ENCODE assay signal across 8 cellular contexts in genomic region chr1:84299536-84300260, GRCh38. TPM values are rescaled to one million over a fixed set of nuclear protein-coding genes. Genes with fewer than 3 reads are reported as not detected.
A peak's percentile ranks its signal among the peaks of the same experiment; 100 is the strongest.
DNase-seq lines count a peak whose midpoint lies in the region; ATAC-seq and TF ChIP-seq lines count a peak whose summit lies in the region.

No MANE protein-coding gene starts in this region.

- H3K4me1 Mint-ChIP-seq in endodermal cell: peaks cover 23% of the 10 kb centered on the region

- H3K27ac ChIP-seq in OCI-LY1 (ENCODE audit: low read depth, low read length, poor library complexity, severe bottlenecking) (peak overlapping the region; percentile 97), endodermal cell (ENCODE audit: low read depth, low read length) (no peak overlapping the region)

- H3K9me3 ChIP-seq in OCI-LY1 (ENCODE audit: low read length) (no peaks in the 10 kb centered on the region), endodermal cell (ENCODE audit: control insufficient read depth, low read length) (peaks cover 12% of the 10 kb centered on the region)

- H3K9ac ChIP-seq in OCI-LY1 (ENCODE audit: low read length) (peak overlapping the region; percentile 87), endodermal cell (ENCODE audit: extremely low read depth, low read length, poor library complexity, severe bottlenecking) (no peak overlapping the region)

- no peak for TF ChIP-seq CTCF in OCI-LY1 (IDR thresholded peaks at IDR 0.05; ENCODE audit: low read length)
- TF ChIP-seq CTCF in endodermal cell (conservative IDR thresholded peaks at IDR 0.05): no peak

- H3K36me3 Mint-ChIP-seq in endodermal cell (ENCODE audit: low read depth): no peaks in the 10 kb centered on the region

- H3K27me3 Mint-ChIP-seq in endodermal cell (ENCODE audit: insufficient read depth): peaks cover 6% of the 10 kb centered on the region

- peaks cover 7% of the 10 kb centered on the region for H3K9me3 Mint-ChIP-seq in endodermal cell

- peaks cover 77% of the 10 kb centered on the region for H3K4me1 ChIP-seq in OCI-LY1 (ENCODE audit: insufficient read depth, low read length, severe bottlenecking)
- H3K4me1 ChIP-seq in endodermal cell (ENCODE audit: control insufficient read depth, insufficient read depth, low read length): peaks cover 4% of the 10 kb centered on the region

- peak overlapping the region; percentile 81 for H3K4me3 Mint-ChIP-seq in endodermal cell

- H3K36me3 ChIP-seq in OCI-LY1 (ENCODE audit: insufficient read depth, low read length) (no peaks in the 10 kb centered on the region), endodermal cell (ENCODE audit: control insufficient read depth, insufficient read depth, low read length) (no peaks in the 10 kb centered on the region)

- no peak overlapping the region for H3K27ac Mint-ChIP-seq in endodermal cell

- H2AFZ ChIP-seq in OCI-LY1 (ENCODE audit: low read length): no peak overlapping the region

- peak overlapping the region; percentile 96; the same call in 1 of the 2 replicates for H3K4me3 ChIP-seq in GM08714 (ENCODE audit: low read length)
- peak overlapping the region; percentile 76 for H3K4me3 ChIP-seq in OCI-LY1 (ENCODE audit: low read depth, low read length, poor library complexity, severe bottlenecking)
- H3K4me3 ChIP-seq in endodermal cell (ENCODE audit: low read length): peak overlapping the region; percentile 88

- peaks cover 6% of the 10 kb centered on the region; the same call in 1 of the 2 replicates for H3F3A ChIP-seq in OCI-LY1 (ENCODE audit: insufficient read depth, low read length)

- H3K27me3 ChIP-seq in OCI-LY1 (ENCODE audit: insufficient read depth, low read length) (no peaks in the 10 kb centered on the region), endodermal cell (ENCODE audit: control insufficient read depth, insufficient read depth, low read length, poor library complexity, severe bottlenecking) (no peaks in the 10 kb centered on the region)

- peak overlapping the region; percentile 87 for H3K4me2 ChIP-seq in OCI-LY1 (ENCODE audit: low read length)

- no peak for ATAC-seq in HG03457 (IDR thresholded peaks at IDR 0.05; ENCODE audit: unreplicated experiment)
- no peak for ATAC-seq in HG03135 (IDR thresholded peaks at IDR 0.05; ENCODE audit: unreplicated experiment)
- no peak for ATAC-seq in GM19467 (IDR thresholded peaks at IDR 0.05; ENCODE audit: unreplicated experiment)

- DNase-seq in endodermal cell (no peak), pons (ENCODE audit: low spot score) (peak; percentile 71), EL (no peak)

- H3K79me2 ChIP-seq in OCI-LY1 (ENCODE audit: insufficient read depth, low read length): peaks cover 9% of the 10 kb centered on the region

- no peaks in the 10 kb centered on the region for H3K9me2 ChIP-seq in OCI-LY1 (ENCODE audit: low read depth, low read length)

- H4K20me1 ChIP-seq in OCI-LY1 (ENCODE audit: insufficient read depth, low read length): no peaks in the 10 kb centered on the region

- WGBS in endodermal cell (ENCODE audit: insufficient coverage in 1 of 2, insufficient read length in 1 of 2), 2 experiments: 60% methylated on average over 4 of the region's 4 CpGs; no CpG with 5 or more reads in 1 of the 2 experiments

RNA-seq across cellular contexts. Expression of gene SAMD13, which starts 1.8 kb away (rescaled TPM):
- total RNA-seq in endodermal cell: 1 to 10 TPM; 1.8 to 2.5 TPM
- 4.2 TPM for polyA plus RNA-seq in endodermal cell (2013, experiment 1 of 2)
- polyA plus RNA-seq in endodermal cell (2013, experiment 2 of 2): 4.1 TPM
